ENCODE assay signal across 13 cellular contexts in genomic region chr3:102156426-102156825, GRCh38.
DNase-seq lines count a peak whose midpoint lies in the region; TF ChIP-seq lines count a peak whose summit lies in the region.
"Had no signal": no experiment of that assay in that cellular context is flagged by ENCODE, and none has a peak within 500 bp of the region (broad histone marks: within the 10 kb centered on the region; RNA-seq: fewer than 3 reads in every experiment).

No MANE protein-coding gene starts in this region.

- H3K27ac ChIP-seq in suprapubic skin, result peak overlapping the region; percentile 34

- WGBS in suprapubic skin, result 79% methylated on average over 2 of the region's 2 CpGs

- no peaks in the 10 kb centered on the region for H3K36me3 Mint-ChIP-seq in immature natural killer cell
- H3K36me3 Mint-ChIP-seq: stimulated activated effector memory CD8-positive, alpha-beta T cell treated with anti-CD3 and anti-CD28 coated beads, Interleukin-12 subunit alpha, Interleukin-12 subunit beta, amount 100 ng/mL, for 72 hours had no signal

- peaks cover 0 to 7% (median 0%) of the 10 kb centered on the region in 3 donors for H3K27me3 Mint-ChIP-seq in immature natural killer cell (ENCODE audit: low read depth in 3 of 3)

- TF ChIP-seq EP300 in suprapubic skin (IDR thresholded peaks at IDR 0.05), result no peak

- H3K27ac Mint-ChIP-seq in immature natural killer cell, result no peak overlapping the region
- H3K27ac Mint-ChIP-seq: stimulated activated effector memory CD8-positive, alpha-beta T cell treated with anti-CD3 and anti-CD28 coated beads, Interleukin-12 subunit alpha, Interleukin-12 subunit beta, amount 100 ng/mL, for 72 hours had no signal

- peaks cover 6% of the 10 kb centered on the region for H3K9me3 ChIP-seq in adipocyte (ENCODE audit: control insufficient read depth, low read length)
- no peaks in the 10 kb centered on the region for H3K9me3 ChIP-seq in suprapubic skin

- TF ChIP-seq POLR2A in suprapubic skin (IDR thresholded peaks at IDR 0.05), result no peak

- TF ChIP-seq CTCF in foreskin fibroblast (IDR thresholded peaks at IDR 0.05; ENCODE audit: low read depth, low read length) (no peak), suprapubic skin (IDR thresholded peaks at IDR 0.05) (no peak)

- H3K9ac ChIP-seq in adipocyte (ENCODE audit: low read length), result no peak overlapping the region

- H3K4me3 Mint-ChIP-seq in immature natural killer cell, result no peak overlapping the region
- H3K4me3 Mint-ChIP-seq: stimulated activated effector memory CD8-positive, alpha-beta T cell treated with anti-CD3 and anti-CD28 coated beads, Interleukin-12 subunit alpha, Interleukin-12 subunit beta, amount 100 ng/mL, for 72 hours had no signal

- H3K27me3 ChIP-seq in adipocyte (replicated peaks; ENCODE audit: control insufficient read depth, insufficient read depth, low read length), result no peaks in the 10 kb centered on the region
- no peaks in the 10 kb centered on the region for H3K27me3 ChIP-seq in suprapubic skin

- DNase-seq in HCEC 1CT (peak; percentile 90), adipocyte (ENCODE audit: low read depth) (peak; percentile 71), foreskin fibroblast (peak; percentile 75 to 84), suprapubic skin (ENCODE audit: low spot score in 2 of 2) (no peak), NCI-H2107 treated with DMSO at 0.1 percent for 48 hours (lab: John Stamatoyannopoulos, UW; ENCODE audit: unreplicated experiment) (no peak), iPS-NIHi11 (ENCODE audit: low spot score) (no peak), immature natural killer cell (no peak)
- DNase-seq in activated CD8-positive, alpha-beta memory T cell treated with anti-CD3 and anti-CD28 coated beads for 24 hours, result no peak
- DNase-seq: activated CD8-positive, alpha-beta memory T cell treated with anti-CD3 and anti-CD28 coated beads, Interleukin-2, amount 50 U/mL, for 4 hours; anterior cingulate cortex; MM.1S; NCI-H82 had no signal

- no peaks in the 10 kb centered on the region for H3K36me3 ChIP-seq in adipocyte (ENCODE audit: control insufficient read depth, insufficient read depth, low read length, severe bottlenecking)
- H3K36me3 ChIP-seq in suprapubic skin, result no peaks in the 10 kb centered on the region

- no peak overlapping the region for H3K4me3 ChIP-seq in adipocyte (ENCODE audit: low read length)
- no peak overlapping the region for H3K4me3 ChIP-seq in foreskin fibroblast (ENCODE audit: low read depth in 1 of 2, low read length in 2 of 2)
- H3K4me3 ChIP-seq in suprapubic skin, result no peak overlapping the region

- no peaks in the 10 kb centered on the region for H3K4me1 Mint-ChIP-seq in immature natural killer cell

- peaks cover 0 to 3% (median 0%) of the 10 kb centered on the region in 6 donors for H3K9me3 Mint-ChIP-seq in immature natural killer cell

- H3K4me1 ChIP-seq in adipocyte (ENCODE audit: control insufficient read depth, insufficient read depth, low read length), result peaks cover 13% of the 10 kb centered on the region
- H3K4me1 ChIP-seq in suprapubic skin, result peaks cover 3% of the 10 kb centered on the region

Comparison
In these comparisons a context has a peak if more than half of its experiments do, and no peak if none do; other contexts are left out.
1. DNase-seq: peak in HCEC 1CT (single experiment), adipocyte (single experiment) and foreskin fibroblast (2 of 2); none in suprapubic skin (0 of 2), NCI-H2107 treated with DMSO at 0.1 percent for 48 hours (single experiment), activated CD8-positive, alpha-beta memory T cell treated with anti-CD3 and anti-CD28 coated beads for 24 hours (single experiment), iPS-NIHi11 (single experiment) and immature natural killer cell (0 of 3).